ENCODE assay signal across 1 cellular context in the genomic region with DNA sequence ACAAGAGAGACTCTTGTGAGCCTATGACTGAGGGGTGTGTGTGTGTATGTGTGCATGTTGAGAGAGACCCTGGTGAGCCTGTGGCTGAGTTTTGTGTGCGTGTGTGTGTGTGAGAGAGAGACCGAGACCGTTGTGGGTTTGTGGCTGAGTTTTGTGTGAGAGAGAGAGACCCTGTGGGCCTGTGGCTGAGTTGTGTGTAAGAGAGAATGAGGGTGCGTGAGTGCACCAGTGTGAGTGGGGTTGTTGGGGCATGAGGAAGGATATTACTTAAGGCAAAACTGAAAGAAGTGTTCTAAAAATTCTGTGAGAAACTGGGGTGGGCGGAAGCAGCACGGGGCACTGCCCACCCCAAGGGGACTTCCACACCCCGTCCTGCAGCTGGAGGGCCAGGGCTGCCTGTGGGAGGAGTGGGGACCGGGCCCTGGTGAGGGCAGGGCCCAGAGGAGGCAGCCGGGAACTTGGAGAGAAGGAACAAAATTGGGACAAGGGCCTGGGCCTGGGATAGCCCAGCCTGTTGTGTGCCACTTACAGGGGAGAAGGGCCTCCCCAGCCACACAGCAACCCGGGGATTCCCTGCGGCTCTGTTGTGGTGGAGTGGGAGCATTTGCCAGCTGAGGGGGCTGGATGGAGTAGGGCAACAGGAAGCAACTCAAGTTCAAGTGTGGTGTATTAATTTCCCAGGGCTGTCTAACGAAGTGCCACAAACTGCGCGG.
TF ChIP-seq lines count a peak whose summit lies in the region.

No MANE protein-coding gene starts in this region.

TF ChIP-seq in SK-N-SH treated with all-trans-retinoic acid at 6 μM for 48 hours, 23 proteins besides CTCF, POLR2A, EP300 and RAD21 (continued from another document):
- TF ChIP-seq, protein P1, sequence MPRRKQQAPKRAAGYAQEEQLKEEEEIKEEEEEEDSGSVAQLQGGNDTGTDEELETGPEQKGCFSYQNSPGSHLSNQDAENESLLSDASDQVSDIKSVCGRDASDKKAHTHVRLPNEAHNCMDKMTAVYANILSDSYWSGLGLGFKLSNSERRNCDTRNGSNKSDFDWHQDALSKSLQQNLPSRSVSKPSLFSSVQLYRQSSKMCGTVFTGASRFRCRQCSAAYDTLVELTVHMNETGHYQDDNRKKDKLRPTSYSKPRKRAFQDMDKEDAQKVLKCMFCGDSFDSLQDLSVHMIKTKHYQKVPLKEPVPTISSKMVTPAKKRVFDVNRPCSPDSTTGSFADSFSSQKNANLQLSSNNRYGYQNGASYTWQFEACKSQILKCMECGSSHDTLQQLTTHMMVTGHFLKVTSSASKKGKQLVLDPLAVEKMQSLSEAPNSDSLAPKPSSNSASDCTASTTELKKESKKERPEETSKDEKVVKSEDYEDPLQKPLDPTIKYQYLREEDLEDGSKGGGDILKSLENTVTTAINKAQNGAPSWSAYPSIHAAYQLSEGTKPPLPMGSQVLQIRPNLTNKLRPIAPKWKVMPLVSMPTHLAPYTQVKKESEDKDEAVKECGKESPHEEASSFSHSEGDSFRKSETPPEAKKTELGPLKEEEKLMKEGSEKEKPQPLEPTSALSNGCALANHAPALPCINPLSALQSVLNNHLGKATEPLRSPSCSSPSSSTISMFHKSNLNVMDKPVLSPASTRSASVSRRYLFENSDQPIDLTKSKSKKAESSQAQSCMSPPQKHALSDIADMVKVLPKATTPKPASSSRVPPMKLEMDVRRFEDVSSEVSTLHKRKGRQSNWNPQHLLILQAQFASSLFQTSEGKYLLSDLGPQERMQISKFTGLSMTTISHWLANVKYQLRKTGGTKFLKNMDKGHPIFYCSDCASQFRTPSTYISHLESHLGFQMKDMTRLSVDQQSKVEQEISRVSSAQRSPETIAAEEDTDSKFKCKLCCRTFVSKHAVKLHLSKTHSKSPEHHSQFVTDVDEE (CRISPR knock-in tag; IDR thresholded peaks at IDR 0.05), result no peak
- no peak for TF ChIP-seq ZFP30 (CRISPR knock-in tag; IDR thresholded peaks at IDR 0.05)
- TF ChIP-seq ZC3H10 (CRISPR knock-in tag; IDR thresholded peaks at IDR 0.05), result no peak
- TF ChIP-seq, protein P2, sequence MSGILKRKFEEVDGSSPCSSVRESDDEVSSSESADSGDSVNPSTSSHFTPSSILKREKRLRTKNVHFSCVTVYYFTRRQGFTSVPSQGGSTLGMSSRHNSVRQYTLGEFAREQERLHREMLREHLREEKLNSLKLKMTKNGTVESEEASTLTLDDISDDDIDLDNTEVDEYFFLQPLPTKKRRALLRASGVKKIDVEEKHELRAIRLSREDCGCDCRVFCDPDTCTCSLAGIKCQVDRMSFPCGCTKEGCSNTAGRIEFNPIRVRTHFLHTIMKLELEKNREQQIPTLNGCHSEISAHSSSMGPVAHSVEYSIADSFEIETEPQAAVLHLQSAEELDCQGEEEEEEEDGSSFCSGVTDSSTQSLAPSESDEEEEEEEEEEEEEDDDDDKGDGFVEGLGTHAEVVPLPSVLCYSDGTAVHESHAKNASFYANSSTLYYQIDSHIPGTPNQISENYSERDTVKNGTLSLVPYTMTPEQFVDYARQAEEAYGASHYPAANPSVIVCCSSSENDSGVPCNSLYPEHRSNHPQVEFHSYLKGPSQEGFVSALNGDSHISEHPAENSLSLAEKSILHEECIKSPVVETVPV (CRISPR knock-in tag; IDR thresholded peaks at IDR 0.05), result no peak
- TF ChIP-seq SNAI2 (CRISPR knock-in tag; IDR thresholded peaks at IDR 0.05), result no peak
- TF ChIP-seq CSDC2 (CRISPR knock-in tag; IDR thresholded peaks at IDR 0.05), result no peak
- no peak for TF ChIP-seq TOX (CRISPR knock-in tag; IDR thresholded peaks at IDR 0.05; ENCODE audit: borderline replicate concordance)
- TF ChIP-seq RARB (CRISPR knock-in tag; IDR thresholded peaks at IDR 0.05), result no peak
- TF ChIP-seq, protein P3, sequence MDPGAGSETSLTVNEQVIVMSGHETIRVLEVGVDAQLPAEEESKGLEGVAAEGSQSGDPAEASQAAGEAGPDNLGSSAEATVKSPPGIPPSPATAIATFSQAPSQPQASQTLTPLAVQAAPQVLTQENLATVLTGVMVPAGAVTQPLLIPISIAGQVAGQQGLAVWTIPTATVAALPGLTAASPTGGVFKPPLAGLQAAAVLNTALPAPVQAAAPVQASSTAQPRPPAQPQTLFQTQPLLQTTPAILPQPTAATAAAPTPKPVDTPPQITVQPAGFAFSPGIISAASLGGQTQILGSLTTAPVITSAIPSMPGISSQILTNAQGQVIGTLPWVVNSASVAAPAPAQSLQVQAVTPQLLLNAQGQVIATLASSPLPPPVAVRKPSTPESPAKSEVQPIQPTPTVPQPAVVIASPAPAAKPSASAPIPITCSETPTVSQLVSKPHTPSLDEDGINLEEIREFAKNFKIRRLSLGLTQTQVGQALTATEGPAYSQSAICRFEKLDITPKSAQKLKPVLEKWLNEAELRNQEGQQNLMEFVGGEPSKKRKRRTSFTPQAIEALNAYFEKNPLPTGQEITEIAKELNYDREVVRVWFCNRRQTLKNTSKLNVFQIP (CRISPR knock-in tag; IDR thresholded peaks at IDR 0.05; ENCODE audit: borderline replicate concordance, low read depth), result no peak
- TF ChIP-seq BACH2 (CRISPR knock-in tag; IDR thresholded peaks at IDR 0.05; ENCODE audit: borderline replicate concordance), result no peak
- TF ChIP-seq ARNTL (CRISPR knock-in tag; IDR thresholded peaks at IDR 0.05; ENCODE audit: borderline replicate concordance, low read depth), result no peak
- no peak for TF ChIP-seq ISL1 (CRISPR knock-in tag; IDR thresholded peaks at IDR 0.05)
- TF ChIP-seq PPARA (CRISPR knock-in tag; IDR thresholded peaks at IDR 0.05; ENCODE audit: borderline replicate concordance), result no peak
- no peak for TF ChIP-seq ZNF70 (CRISPR knock-in tag; IDR thresholded peaks at IDR 0.05)
- no peak for TF ChIP-seq ZFP3 (CRISPR knock-in tag; IDR thresholded peaks at IDR 0.05)
TF ChIP-seq in SK-N-SH treated with all-trans-retinoic acid at 6 μM for 48 hours: peak in this region for 0.
